ENCODE assay signal across 9 cellular contexts in genomic region chr9:129696803-129697110, GRCh38. TPM values are rescaled to one million over a fixed set of nuclear protein-coding genes. Genes with fewer than 3 reads are reported as not detected.
DNase-seq lines count a peak whose midpoint lies in the region; ATAC-seq, FAIRE-seq and TF ChIP-seq lines count a peak whose summit lies in the region.
"Had no signal": no experiment of that assay in that cellular context is flagged by ENCODE, and none has a peak within 500 bp of the region (broad histone marks: within the 10 kb centered on the region; RNA-seq: fewer than 3 reads in every experiment).

No MANE protein-coding gene starts in this region.

- no peak for TF ChIP-seq POLR2A in H1 (IDR thresholded peaks at IDR 0.05; ENCODE audit: control extremely low read depth in 1 of 2, low read depth in 2 of 2, low read length in 2 of 2)

- peak overlapping the region; percentile 98 for H3K18ac ChIP-seq in H1 (ENCODE audit: extremely low read depth, low read length)

- no peak for TF ChIP-seq EP300 in H1 (IDR thresholded peaks at IDR 0.05; ENCODE audit: borderline replicate concordance in 1 of 2, low read depth in 2 of 2, low read length in 2 of 2)

- no peaks in the 10 kb centered on the region for H3K9me3 Mint-ChIP-seq in neural progenitor cell

- H2BK5ac ChIP-seq in H1 (ENCODE audit: low read depth, low read length): no peak overlapping the region

- no peak overlapping the region for H2BK15ac ChIP-seq in H1 (ENCODE audit: low read length)

- 7% methylated on average over 17 of the region's 17 CpGs; no CpG with 5 or more reads in 1 of the 2 experiments for WGBS in H1 (ENCODE audit: extremely low coverage in 1 of 2, insufficient coverage in 1 of 2, insufficient read length in 1 of 2, insufficient replicate concordance in 2 of 2, low coverage in 1 of 2, low lambda C conversion rate in 2 of 2, missing lambda C conversion rate in 1 of 2), 2 experiments

- H3K4me3 ChIP-seq in ACC112 (ENCODE audit: low read depth, low read length) (peak overlapping the region; percentile 80), MG63 (peak overlapping the region; percentile 32), H1 (ENCODE audit: extremely low read depth in 1 of 4, insufficient read depth in 2 of 4, low read depth in 3 of 4, low read length in 4 of 4) (peak overlapping the region; percentile 53 to 80 (median 60)), neural progenitor cell (peak overlapping the region; percentile 46)

- H4K5ac ChIP-seq in H1 (ENCODE audit: insufficient read length, low read depth, low read length): peak overlapping the region; percentile 87

- no peaks in the 10 kb centered on the region for H3K9me3 ChIP-seq in MG63
- H3K9me3 ChIP-seq in H1 (ENCODE audit: insufficient read depth in 2 of 2, low read depth in 1 of 2, low read length in 1 of 2): no peaks in the 10 kb centered on the region
- no peaks in the 10 kb centered on the region for H3K9me3 ChIP-seq in neural progenitor cell (ENCODE audit: low read depth)

- H3K23me2 ChIP-seq in H1 (ENCODE audit: low read depth, low read length): peaks cover 13% of the 10 kb centered on the region; the same call in 1 of the 2 replicates

- no peak for TF ChIP-seq RAD21 in H1 (IDR thresholded peaks at IDR 0.05 in 1 of 2, conservative IDR thresholded peaks at IDR 0.05 in 1 of 2; ENCODE audit: low read depth in 2 of 2, low read length in 2 of 2)

- peaks cover 17% of the 10 kb centered on the region for H3K27me3 Mint-ChIP-seq in neural progenitor cell (ENCODE audit: insufficient read depth, low read depth)

- H2AK5ac ChIP-seq in H1 (ENCODE audit: low read depth, low read length): no peak overlapping the region

- H3K79me1 ChIP-seq in H1 (ENCODE audit: low read depth, low read length): no peaks in the 10 kb centered on the region

- H3K27ac Mint-ChIP-seq in neural progenitor cell: no peak overlapping the region

- H4K91ac ChIP-seq in H1 (replicated peaks; ENCODE audit: insufficient read length, low read length): peak overlapping the region; percentile 88

- peak overlapping the region; percentile 89 for H3K4me3 Mint-ChIP-seq in neural progenitor cell

- H2AFZ ChIP-seq in ACC112 (ENCODE audit: low read length, unreplicated experiment) (peak overlapping the region; percentile 4), H1 (ENCODE audit: low read length) (peak overlapping the region; percentile 99), neural progenitor cell (replicated peaks) (peak overlapping the region; percentile 26)

- peak overlapping the region; percentile 98 for H3K27ac ChIP-seq in ACC112 (ENCODE audit: low read depth, low read length)
- H3K27ac ChIP-seq in H1 (ENCODE audit: low read depth, low read length): no peak overlapping the region
- H3K27ac ChIP-seq in neural progenitor cell: no peak overlapping the region

- H2BK20ac ChIP-seq in H1 (ENCODE audit: low read length): no peak overlapping the region

- ATAC-seq in HG02610 (IDR thresholded peaks at IDR 0.05; ENCODE audit: unreplicated experiment) (no peak), GM18868 (IDR thresholded peaks at IDR 0.05; ENCODE audit: unreplicated experiment) (no peak)

- TF ChIP-seq CTCF in H1 (IDR thresholded peaks at IDR 0.05; ENCODE audit: control extremely low read depth in 1 of 3, insufficient read depth in 1 of 3, low read depth in 1 of 3, low read length in 3 of 3) (no peak), neural progenitor cell (IDR thresholded peaks at IDR 0.05) (no peak)

- H3K4me1 ChIP-seq in ACC112 (ENCODE audit: control insufficient read depth, insufficient read depth, low read length, unreplicated experiment): peaks cover 32% of the 10 kb centered on the region
- H3K4me1 ChIP-seq in H1 (replicated peaks in 1 of 4; ENCODE audit: control insufficient read depth in 3 of 4, insufficient read depth in 4 of 4, low read length in 3 of 4): peaks cover 0 to 9% (median 7%) of the 10 kb centered on the region in 4 experiments; a peak in 5 of 7 replicates
- H3K4me1 ChIP-seq in neural progenitor cell: peaks cover 10% of the 10 kb centered on the region

- H3K4me1 Mint-ChIP-seq in neural progenitor cell: peaks cover 14% of the 10 kb centered on the region

- no peak overlapping the region for H3K23ac ChIP-seq in H1 (ENCODE audit: insufficient read length)

- H2BK120ac ChIP-seq in H1 (replicated peaks; ENCODE audit: low read depth, low read length): no peak overlapping the region

- FAIRE-seq in H1 (lab: Jason Lieb, UNC): no peak
- FAIRE-seq: TTC549 had no signal

- H3K56ac ChIP-seq in H1 (replicated peaks; ENCODE audit: insufficient read length, low read depth, low read length): no peak overlapping the region

- H3K79me2 ChIP-seq in ACC112 (ENCODE audit: control insufficient read depth, insufficient read depth, low read length, unreplicated experiment): peaks cover 19% of the 10 kb centered on the region
- H3K79me2 ChIP-seq in H1 (ENCODE audit: control insufficient read depth in 1 of 2, insufficient read depth in 2 of 2, low read length in 2 of 2): no peaks in the 10 kb centered on the region
- no peaks in the 10 kb centered on the region for H3K79me2 ChIP-seq in neural progenitor cell (ENCODE audit: low read depth)

- H3K9ac ChIP-seq in H1 (replicated peaks in 1 of 4; ENCODE audit: extremely low read depth in 1 of 4, low read depth in 3 of 4, low read length in 3 of 4) (peak overlapping the region in 3 of 4 experiments; percentile 61 to 75 (median 66); a peak in 4 of 7 replicates), neural progenitor cell (no peak overlapping the region)

- peak overlapping the region; percentile 20 for H3K14ac ChIP-seq in H1 (ENCODE audit: insufficient read length)

- CTCF ChIA-PET in H1 (lab: Charles Lee; ENCODE audit: partially characterized antibody): interaction anchor here (0.7 to 4.6 kb wide), 14 partner anchors 8 to 601 kb away, joined by 3 to 22 read pairs (median 4); partner anchors contain the start of gene ASB6

- no peaks in the 10 kb centered on the region; the same call in 1 of the 2 replicates for H3K36me3 ChIP-seq in ACC112 (ENCODE audit: insufficient read depth, low read length)
- peaks cover 5% of the 10 kb centered on the region for H3K36me3 ChIP-seq in MG63
- H3K36me3 ChIP-seq in H1 (ENCODE audit: control insufficient read depth in 2 of 4, insufficient read depth in 4 of 4, low read length in 3 of 4): no peaks in the 10 kb centered on the region
- H3K36me3 ChIP-seq in neural progenitor cell: no peaks in the 10 kb centered on the region

- no peaks in the 10 kb centered on the region for H3K36me3 Mint-ChIP-seq in neural progenitor cell

- no peak for DNase-seq in MG63
- no peak for DNase-seq in H1 (ENCODE audit: low read depth in 1 of 2, low spot score in 2 of 2)
- DNase-seq in neural progenitor cell (ENCODE audit: low spot score): no peak
- no peak for DNase-seq in amygdala (lab: John Stamatoyannopoulos, UW)
- DNase-seq in SHP77 (lab: John Stamatoyannopoulos, UW): no peak

- peak overlapping the region; percentile 41 for H3K4ac ChIP-seq in H1 (replicated peaks; ENCODE audit: insufficient read length, low read depth, low read length)

- H2BK12ac ChIP-seq in H1 (ENCODE audit: low read depth, low read length): 0 out of 2 replicates have a peak overlapping the region, but pooled peaks have one; percentile 75

- H3F3A ChIP-seq in neural progenitor cell (ENCODE audit: low read depth): peaks cover 7% of the 10 kb centered on the region

- POLR2A ChIA-PET in H1 (lab: Charles Lee; ENCODE audit: partially characterized antibody): interaction anchor here (1.1 to 2.2 kb wide), 7 partner anchors 10 to 114 kb away, joined by 3 to 7 read pairs (median 4); no protein-coding TSS in a partner anchor

- H4K20me1 ChIP-seq in H1 (replicated peaks in 1 of 2; ENCODE audit: control insufficient read depth in 1 of 2, insufficient read depth in 2 of 2, low read length in 2 of 2) (no peaks in the 10 kb centered on the region), neural progenitor cell (ENCODE audit: low read depth) (no peaks in the 10 kb centered on the region)

- H3K4me2 ChIP-seq in H1 (ENCODE audit: insufficient read depth in 1 of 2, low read depth in 2 of 2, low read length in 2 of 2): peak overlapping the region; percentile 88 to 96
- H3K4me2 ChIP-seq in neural progenitor cell: peak overlapping the region; percentile 86

- H4K8ac ChIP-seq in H1 (ENCODE audit: extremely low read depth, insufficient read depth, low read length): peak overlapping the region; percentile 35; the same call in 1 of the 2 replicates

- no peaks in the 10 kb centered on the region for H3K27me3 ChIP-seq in ACC112 (ENCODE audit: insufficient read depth, low read length)
- H3K27me3 ChIP-seq in MG63: no peaks in the 10 kb centered on the region
- peaks cover 0 to 18% (median 9%) of the 10 kb centered on the region in 4 experiments; a peak in 3 of 7 replicates for H3K27me3 ChIP-seq in H1 (replicated peaks in 1 of 4; ENCODE audit: control insufficient read depth in 3 of 4, extremely low read depth in 1 of 4, insufficient read depth in 3 of 4, low read length in 3 of 4)
- H3K27me3 ChIP-seq in neural progenitor cell: peaks cover 49% of the 10 kb centered on the region

RNA-seq across cellular contexts. Expression of gene PRRX2, which starts 31.3 kb away (rescaled TPM):
- total RNA-seq in MG63 (2014; rRNA removed; shearing (Covaris generic); ENCODE audit: low replicate concordance): 20.1 and 38.4 TPM in 2 replicates
- 5.8 and 7.1 TPM in 2 replicates for total RNA-seq in H1 (2021; fragmentation: NEBNext Ultra II Directional; extraction: Animal tissue kit (Norgen Biotek cat#: 25700))
- polyA plus RNA-seq in H1 (2011; rRNA removed): 9.2 and 10.9 TPM in 2 replicates
- 6.7 TPM for polyA plus RNA-seq in H1 (2011; cell fraction: cytosol; rRNA removed)
- 5.3 TPM for polyA plus RNA-seq in H1 (2011; cell fraction: nucleus; rRNA removed)
- 1.6 to 5.6 TPM (median 4.0 TPM) in 4 replicates for polyA plus RNA-seq in H1 (2012, experiment 1 of 2)
- polyA plus RNA-seq in H1 (2012, experiment 2 of 2): 5.6 TPM
- 7.2 TPM for polyA plus RNA-seq in H1 (2013, experiment 1 of 2)
- 7.7 TPM for polyA plus RNA-seq in H1 (2013, experiment 2 of 2)
- polyA minus RNA-seq in H1 (2011; rRNA and poly(A)+ RNA removed): 0.46 and 0.57 TPM in 2 replicates
- 2.1 TPM for polyA minus RNA-seq in H1 (2011; cell fraction: cytosol; rRNA and poly(A)+ RNA removed)
- polyA minus RNA-seq in H1 (2011; cell fraction: nucleus; rRNA and poly(A)+ RNA removed): 1.3 TPM
- 1.5 and 5.2 TPM in 2 replicates for total RNA-seq in neural progenitor cell (ENCODE audit: low replicate concordance)

RNA-seq across cellular contexts. Expression of gene ASB6, which starts 54.8 kb away (rescaled TPM):
- 11.1 and 24.4 TPM in 2 replicates for total RNA-seq in MG63 (2014; rRNA removed; shearing (Covaris generic); ENCODE audit: low replicate concordance)
- total RNA-seq in H1 (2021; fragmentation: NEBNext Ultra II Directional; extraction: Animal tissue kit (Norgen Biotek cat#: 25700)): 17.3 TPM in 2 replicates
- polyA plus RNA-seq in H1 (2011; rRNA removed): 14.0 and 19.7 TPM in 2 replicates
- 16.1 TPM for polyA plus RNA-seq in H1 (2011; cell fraction: cytosol; rRNA removed)
- polyA plus RNA-seq in H1 (2011; cell fraction: nucleus; rRNA removed): 28.1 TPM
- 9.6 to 16.5 TPM (median 14.9 TPM) in 4 replicates for polyA plus RNA-seq in H1 (2012, experiment 1 of 2)
- polyA plus RNA-seq in H1 (2012, experiment 2 of 2): 14.4 TPM
- polyA plus RNA-seq in H1 (2013, experiment 1 of 2): 12.1 TPM
- 12.0 TPM for polyA plus RNA-seq in H1 (2013, experiment 2 of 2)
- polyA minus RNA-seq in H1 (2011; rRNA and poly(A)+ RNA removed): 8.4 and 11.0 TPM in 2 replicates
- polyA minus RNA-seq in H1 (2011; cell fraction: cytosol; rRNA and poly(A)+ RNA removed): 7.3 TPM
- polyA minus RNA-seq in H1 (2011; cell fraction: nucleus; rRNA and poly(A)+ RNA removed): 9.7 TPM
- total RNA-seq in neural progenitor cell (ENCODE audit: low replicate concordance): 9.2 and 21.1 TPM in 2 replicates

RNA-seq across cellular contexts. Expression of gene PTGES, which starts 56.1 kb away (rescaled TPM):
- 0.23 TPM in 1 of 2 replicates, not detected in the other for total RNA-seq in MG63 (2014; rRNA removed; shearing (Covaris generic); ENCODE audit: low replicate concordance)
- total RNA-seq in H1 (2021; fragmentation: NEBNext Ultra II Directional; extraction: Animal tissue kit (Norgen Biotek cat#: 25700)): 3.2 TPM in 2 replicates
- 5.1 and 5.4 TPM in 2 replicates for polyA plus RNA-seq in H1 (2011; rRNA removed)
- polyA plus RNA-seq in H1 (2011; cell fraction: cytosol; rRNA removed): 4.7 TPM
- polyA plus RNA-seq in H1 (2011; cell fraction: nucleus; rRNA removed): 1.7 TPM
- 4.0 to 4.8 TPM (median 4.4 TPM) in 4 replicates for polyA plus RNA-seq in H1 (2012, experiment 1 of 2)
- 4.2 TPM for polyA plus RNA-seq in H1 (2012, experiment 2 of 2)
- polyA plus RNA-seq in H1 (2013, experiment 1 of 2): 4.3 TPM
- 5.6 TPM for polyA plus RNA-seq in H1 (2013, experiment 2 of 2)
- polyA minus RNA-seq in H1 (2011; rRNA and poly(A)+ RNA removed): 3.7 and 4.1 TPM in 2 replicates
- polyA minus RNA-seq in H1 (2011; cell fraction: cytosol; rRNA and poly(A)+ RNA removed): 4.0 TPM
- 2.9 TPM for polyA minus RNA-seq in H1 (2011; cell fraction: nucleus; rRNA and poly(A)+ RNA removed)
- total RNA-seq in neural progenitor cell (ENCODE audit: low replicate concordance): 2.3 and 2.9 TPM in 2 replicates

Comparison
In these comparisons a context has a peak if more than half of its experiments do, and no peak if none do; other contexts are left out.
1. H2AFZ ChIP-seq: peak in every context shown above with its lines; median percentile 99 in H1; 26 in neural progenitor cell; 4 in ACC112.